ENCODE assay signal across 8 cellular contexts in genomic region chr2:86562485-86562890, GRCh38. TPM values are rescaled to one million over a fixed set of nuclear protein-coding genes. Genes with fewer than 3 reads are reported as not detected.
DNase-seq lines count a peak whose midpoint lies in the region; ATAC-seq and TF ChIP-seq lines count a peak whose summit lies in the region.

No MANE protein-coding gene starts in this region.

- ATAC-seq in HCT116 (no peak), HG03571 (IDR thresholded peaks at IDR 0.05; ENCODE audit: unreplicated experiment) (no peak)

- TF ChIP-seq POLR2A in HCT116 (IDR thresholded peaks at IDR 0.05; ENCODE audit: borderline replicate concordance, extremely low read depth, insufficient read depth, insufficient read length): no peak

- POLR2A ChIA-PET in HCT116 (lab: Charles Lee): interaction anchor here (0.8 to 1.0 kb wide), 2 partner anchors 120 to 164 kb away, joined by 3 read pairs; no protein-coding TSS in a partner anchor

- H3K27ac ChIP-seq in HCT116 (ENCODE audit: low read depth, low read length) (peak overlapping the region; percentile 77), mesendoderm (ENCODE audit: low read depth, low read length) (peak overlapping the region; percentile 91)

- CTCF ChIA-PET in HCT116 (lab: Charles Lee): no interaction called here

- no TSS peak for BruUV-seq in HCT116 (replicated peaks; lab: Mats Ljungman, UMichigan)

- DNase-seq in AML-193 (lab: John Stamatoyannopoulos, UW): peak; percentile 35 to 48
- no peak for DNase-seq in HCT116 (ENCODE audit: low read depth, low spot score)
- no peak for DNase-seq in astrocyte of the spinal cord (ENCODE audit: low read depth, low spot score)
- DNase-seq in mesendoderm: no peak
- DNase-seq in HPDE6-E6E7 (ENCODE audit: extremely low spot score): no peak
- DNase-seq in DMS 273 treated with DMSO at 0.1 percent for 48 hours (lab: John Stamatoyannopoulos, UW): no peak
- DNase-seq in effector CD8-positive, alpha-beta T cell (lab: John Stamatoyannopoulos, UW): no peak

- peak overlapping the region; percentile 17 for H2BK5ac ChIP-seq in mesendoderm (ENCODE audit: low read length)

- H3K4me2 ChIP-seq in HCT116 (ENCODE audit: low read length) (peak overlapping the region; percentile 84), mesendoderm (ENCODE audit: low read length) (peak overlapping the region; percentile 58)

- H3K4me1 ChIP-seq in HCT116 (ENCODE audit: control insufficient read depth in 1 of 2, insufficient read depth in 2 of 2, low read length in 2 of 2): peaks cover 0 to 16% of the 10 kb centered on the region in 2 experiments; a peak in 2 of 4 replicates
- no peaks in the 10 kb centered on the region for H3K4me1 ChIP-seq in mesendoderm (ENCODE audit: control insufficient read depth, low read depth, low read length)

- no peaks in the 10 kb centered on the region for H3K9me2 ChIP-seq in HCT116 (ENCODE audit: insufficient read depth)

- in situ Hi-C loops in astrocyte of the spinal cord (cut with HindIII; ENCODE audit: low sequenced_read_pairs): no loop called here

- H3K4ac ChIP-seq in mesendoderm (ENCODE audit: low read depth, low read length): peak overlapping the region; percentile 65

- no peaks in the 10 kb centered on the region for H4K20me1 ChIP-seq in HCT116 (ENCODE audit: insufficient read depth)

- H2AK5ac ChIP-seq in mesendoderm (ENCODE audit: low read length): no peak overlapping the region

- H3K36me3 ChIP-seq in HCT116 (ENCODE audit: control insufficient read depth in 1 of 2, insufficient read depth in 2 of 2, low read length in 2 of 2) (no peaks in the 10 kb centered on the region; a peak in 1 of 4 replicates), mesendoderm (ENCODE audit: control insufficient read depth, insufficient read depth, low read length) (no peaks in the 10 kb centered on the region)

- H2BK15ac ChIP-seq in mesendoderm (replicated peaks; ENCODE audit: low read depth): no peak overlapping the region

- intact Hi-C loops in HCT116 (cut with micrococcal nuclease): loop anchor here (5.0 kb wide), 1 partner anchor 120 kb away; the partner anchor contains the start of gene KDM3A

- H3K56ac ChIP-seq in mesendoderm (ENCODE audit: low read length): peak overlapping the region; percentile 99

- no peaks in the 10 kb centered on the region for H3K9me3 ChIP-seq in HCT116 (ENCODE audit: control insufficient read depth in 1 of 2, insufficient read depth in 1 of 2, low read depth in 1 of 2, low read length in 2 of 2)

- peak overlapping the region; percentile 11 for H3K18ac ChIP-seq in mesendoderm (ENCODE audit: low read length)

- TF ChIP-seq CTCF in HCT116 (IDR thresholded peaks at IDR 0.05 in 2 of 3, conservative IDR thresholded peaks at IDR 0.05 in 1 of 3; ENCODE audit: borderline replicate concordance in 1 of 3, insufficient read depth in 1 of 3, low read depth in 2 of 3, low read length in 2 of 3): no peak
- TF ChIP-seq CTCF in astrocyte of the spinal cord (IDR thresholded peaks at IDR 0.05; ENCODE audit: low read depth, low read length): no peak

- H3K27me3 ChIP-seq in HCT116 (ENCODE audit: insufficient read depth, low read length): no peaks in the 10 kb centered on the region
- H3K27me3 ChIP-seq in mesendoderm (ENCODE audit: insufficient read depth, low read length, poor library complexity): no peaks in the 10 kb centered on the region

- H3K79me2 ChIP-seq in HCT116 (ENCODE audit: insufficient read depth, low read length) (peaks cover 49% of the 10 kb centered on the region), mesendoderm (ENCODE audit: control insufficient read depth, insufficient read depth, low read length) (peaks cover 13% of the 10 kb centered on the region)

- no peak overlapping the region for H4K5ac ChIP-seq in mesendoderm (ENCODE audit: low read length)

- RAD21 ChIA-PET in HCT116 (lab: Charles Lee; ENCODE audit: low non-redundant PET in 1 of 2, low total read pairs in 2 of 2, uncharacterized antibody in 2 of 2, unreplicated experiment in 2 of 2): no interaction called here

- peaks cover 15% of the 10 kb centered on the region for H3K79me1 ChIP-seq in mesendoderm (ENCODE audit: low read length)

- H2BK120ac ChIP-seq in mesendoderm (ENCODE audit: low read depth, low read length): no peak overlapping the region

- H4K8ac ChIP-seq in mesendoderm (ENCODE audit: low read depth, low read length): no peak overlapping the region

- H2AFZ ChIP-seq in HCT116 (ENCODE audit: low read depth, low read length, poor library complexity, severe bottlenecking): no peak overlapping the region

- no peak for TF ChIP-seq RAD21 in HCT116 (IDR thresholded peaks at IDR 0.05; ENCODE audit: low read depth)

- H3K9ac ChIP-seq in HCT116 (ENCODE audit: low read length) (peak overlapping the region; percentile 88), mesendoderm (ENCODE audit: low read length) (peak overlapping the region; percentile 96)

- no CpG with 5 or more reads among the region's 13 CpGs for WGBS in mesendoderm (ENCODE audit: extremely low coverage, insufficient coverage, low lambda C conversion rate)

- H3K23ac ChIP-seq in mesendoderm (ENCODE audit: low read length): no peak overlapping the region

- H3K4me3 ChIP-seq in HCT116 (replicated peaks in 1 of 2; ENCODE audit: low read depth in 1 of 2, low read length in 2 of 2) (peak overlapping the region; percentile 58 to 74), astrocyte of the spinal cord (ENCODE audit: low read depth, low read length) (peak overlapping the region; percentile 93), mesendoderm (ENCODE audit: low read length) (peak overlapping the region; percentile 84)

TF ChIP-seq in HCT116, 20 proteins besides CTCF, POLR2A, EP300 and RAD21:
- TF ChIP-seq MAX (IDR thresholded peaks at IDR 0.05) (no peak), POLR2AphosphoS5 (IDR thresholded peaks at IDR 0.05; ENCODE audit: low read depth, low read length) (no peak), SP1 (IDR thresholded peaks at IDR 0.05; ENCODE audit: low read depth) (no peak), ELF1 (IDR thresholded peaks at IDR 0.05; ENCODE audit: borderline replicate concordance, low read depth) (no peak), CBX3 (IDR thresholded peaks at IDR 0.05; ENCODE audit: low read depth) (no peak)

RNA-seq across cellular contexts. Expression of gene CHMP3, which starts 0.8 kb away (rescaled TPM):
- 63.4 TPM for total RNA-seq in HCT116 (2021; ENCODE audit: unreplicated experiment)
- 46.5 and 55.1 TPM in 2 replicates for polyA plus RNA-seq in HCT116 (2012)
- polyA plus RNA-seq in mesendoderm (2013, experiment 1 of 2): 22.3 TPM
- polyA plus RNA-seq in mesendoderm (2013, experiment 2 of 2): 22.1 TPM

Comparison
In these comparisons a context has a peak if more than half of its experiments do, and no peak if none do; other contexts are left out.
1. DNase-seq: peak in AML-193 (2 of 2); none in HCT116 (single experiment), astrocyte of the spinal cord (single experiment), mesendoderm (single experiment), HPDE6-E6E7 (single experiment), DMS 273 treated with DMSO at 0.1 percent for 48 hours (single experiment) and effector CD8-positive, alpha-beta T cell (single experiment).
2. Peak in every context shown above with its lines, with median percentiles within 50 percentile points of each other: H3K4me3 ChIP-seq.